1 cellular context compared by ENCODE assay signal in genomic region chr19:6737284-6737872, GRCh38.
TF ChIP-seq lines count a peak whose summit lies in the region.

Gene GPR108 (minus strand): TSS chr19:6737580. CDS start chr19:6737576, 4 bp downstream.

TF ChIP-seq in HEK293, 187 proteins besides CTCF, POLR2A, EP300 and RAD21 (continued from another document):
- TF ChIP-seq GLIS2 (tag by site-specific recombination; IDR thresholded peaks at IDR 0.05) (peak; percentile 89), ZNF670 (tag by site-specific recombination; IDR thresholded peaks at IDR 0.05; ENCODE audit: low read depth) (no peak), ZBTB10 (tag by site-specific recombination; IDR thresholded peaks at IDR 0.05) (peak; percentile 97), ZSCAN5A (tag by site-specific recombination; IDR thresholded peaks at IDR 0.05) (0 out of 2 replicates have a peak, but pooled peaks have one; percentile 60), PRDM10 (tag by site-specific recombination; IDR thresholded peaks at IDR 0.05) (peak; percentile 100), ZNF133 (tag by site-specific recombination; IDR thresholded peaks at IDR 0.05) (no peak), BCL6B (tag by site-specific recombination; IDR thresholded peaks at IDR 0.05) (no peak), EGR2 (tag by site-specific recombination; IDR thresholded peaks at IDR 0.05; ENCODE audit: low read depth) (peak; percentile 38), ZNF362 (tag by site-specific recombination; IDR thresholded peaks at IDR 0.05) (no peak), KLF10 (tag by site-specific recombination; IDR thresholded peaks at IDR 0.05) (peak; percentile 91), PATZ1 (tag by site-specific recombination; IDR thresholded peaks at IDR 0.05) (peak; percentile 98), ZNF830 (tag by site-specific recombination; IDR thresholded peaks at IDR 0.05; ENCODE audit: low read depth) (no peak), BCL11B (tag by site-specific recombination; IDR thresholded peaks at IDR 0.05; ENCODE audit: low read depth) (peak; percentile 37; the same call in 1 of the 2 replicates), ZBTB7A (tag by site-specific recombination; IDR thresholded peaks at IDR 0.05; ENCODE audit: low read depth) (peak; percentile 99), ZNF148 (tag by site-specific recombination; IDR thresholded peaks at IDR 0.05; ENCODE audit: borderline replicate concordance) (peak; percentile 63; the same call in 1 of the 2 replicates), ZNF274 (IDR thresholded peaks at IDR 0.05; ENCODE audit: low read length) (no peak), ZNF274 (tag by site-specific recombination; IDR thresholded peaks at IDR 0.05; ENCODE audit: borderline replicate concordance) (no peak), ZNF518A (tag by site-specific recombination; conservative IDR thresholded peaks at IDR 0.05; ENCODE audit: low read depth) (0 out of 2 replicates have a peak, but pooled peaks have one; percentile 34), KLF8 (tag by site-specific recombination; IDR thresholded peaks at IDR 0.05) (peak; percentile 89), ZNF843 (tag by site-specific recombination; IDR thresholded peaks at IDR 0.05) (peak; percentile 77)
